ENCODE assay signal across 16 cellular contexts in genomic region chr6:74899416-74899815, GRCh38.
DNase-seq lines count a peak whose midpoint lies in the region; ATAC-seq and TF ChIP-seq lines count a peak whose summit lies in the region.
"Had no signal": no experiment of that assay in that cellular context is flagged by ENCODE, and none has a peak within 500 bp of the region (broad histone marks: within the 10 kb centered on the region; RNA-seq: fewer than 3 reads in every experiment).

No MANE protein-coding gene starts in this region.

- H3K4me1 ChIP-seq in HEK293 (ENCODE audit: control insufficient read depth, insufficient read depth, low read length), result no peaks in the 10 kb centered on the region
- H3K4me1 ChIP-seq: gastroesophageal sphincter, pancreas had no signal

- DNase-seq in AG04450 (ENCODE audit: low read depth, low spot score) (no peak), SK-MEL-5 (ENCODE audit: low read depth, low spot score) (peak; percentile 27), fibroblast of pulmonary artery (ENCODE audit: low read depth) (peak; percentile 76), GM20000 (ENCODE audit: low spot score) (no peak), nephron progenitor cell (no peak)
- no peak for DNase-seq in stimulated activated CD4-positive, alpha-beta T cell treated with anti-CD3 and anti-CD28 coated beads, Interleukin-1b, Interleukin-23, amount 100 ng/mL, for 48 hours
- DNase-seq: activated B cell treated with CpG ODN at 0.5 μM for 24 hours; activated T-cell treated with anti-CD3 and anti-CD28 coated beads, Interleukin-2, amount 50 U/mL, for 72 hours; CD4-positive, alpha-beta T cell; central memory CD4-positive, alpha-beta T cell; left ventricle myocardium superior; pancreas; RPMI8226 had no signal

- no peak overlapping the region for H3K4me3 Mint-ChIP-seq in nephron progenitor cell
- H3K4me3 Mint-ChIP-seq: activated B cell treated with CpG ODN at 0.5 μM for 24 hours; activated T-cell treated with anti-CD3 and anti-CD28 coated beads, Interleukin-2, amount 50 U/mL, for 72 hours; CD4-positive, alpha-beta T cell had no signal

- TF ChIP-seq CTCF in AG04450 (IDR thresholded peaks at IDR 0.05; ENCODE audit: low read depth, low read length) (0 out of 2 replicates have a peak, but pooled peaks have one; percentile 5), HEK293 (tag by site-specific recombination; IDR thresholded peaks at IDR 0.05) (no peak), fibroblast of pulmonary artery (IDR thresholded peaks at IDR 0.05; ENCODE audit: low read length, missing control alignments) (peak; percentile 44), GM20000 (IDR thresholded peaks at IDR 0.05; ENCODE audit: extremely low read depth, missing control alignments) (no peak), nephron progenitor cell (IDR thresholded peaks at IDR 0.05) (no peak)

- H3K27me3 Mint-ChIP-seq in nephron progenitor cell (ENCODE audit: low read depth, poor library complexity), result no peaks in the 10 kb centered on the region
- H3K27me3 Mint-ChIP-seq: activated B cell treated with CpG ODN at 0.5 μM for 24 hours; CD4-positive, alpha-beta T cell had no signal

- no peaks in the 10 kb centered on the region for H3K4me1 Mint-ChIP-seq in nephron progenitor cell
- H3K4me1 Mint-ChIP-seq: activated B cell treated with CpG ODN at 0.5 μM for 24 hours had no signal

- peaks cover 50% of the 10 kb centered on the region for H3K9me3 Mint-ChIP-seq in nephron progenitor cell

- H3K27me3 ChIP-seq in AG04450 (ENCODE audit: control insufficient read depth, insufficient read depth, low read length), result no peaks in the 10 kb centered on the region
- H3K27me3 ChIP-seq: gastroesophageal sphincter, pancreas had no signal

- H3K9me3 ChIP-seq in AG04450 (ENCODE audit: control insufficient read depth, insufficient read depth, low read length), result peaks cover 4% of the 10 kb centered on the region
- H3K9me3 ChIP-seq in HEK293 (ENCODE audit: control insufficient read depth, insufficient read depth, low read depth, low read length), result no peaks in the 10 kb centered on the region
- H3K9me3 ChIP-seq: pancreas had no signal

- H3K36me3 ChIP-seq in HEK293 (ENCODE audit: control insufficient read depth in 2 of 2, insufficient read depth in 1 of 2, low read length in 2 of 2), result no peaks in the 10 kb centered on the region
- H3K36me3 ChIP-seq: gastroesophageal sphincter, pancreas had no signal

- CTCF ChIA-PET in AG04450 (lab: Charles Lee) (no interaction called here), HEK293 (lab: Yijun Ruan, JAX) (interaction anchor here (0.6 to 3.2 kb wide), 7 partner anchors 138 to 565 kb away, joined by 3 to 16 read pairs (median 4); no protein-coding TSS in a partner anchor)

- POLR2A ChIA-PET in AG04450 (lab: Yijun Ruan, JAX) (no interaction called here), HEK293 (lab: Yijun Ruan, JAX) (no interaction called here)

- H3K27ac Mint-ChIP-seq in nephron progenitor cell, result no peak overlapping the region
- H3K27ac Mint-ChIP-seq: activated B cell treated with CpG ODN at 0.5 μM for 24 hours; activated T-cell treated with anti-CD3 and anti-CD28 coated beads, Interleukin-2, amount 50 U/mL, for 72 hours; CD4-positive, alpha-beta T cell had no signal

- H3K27ac ChIP-seq in AG04450 (ENCODE audit: low read depth, low read length) (no peak overlapping the region), HEK293 (ENCODE audit: extremely low read depth, low read depth, low read length) (no peak overlapping the region)
- H3K27ac ChIP-seq: gastroesophageal sphincter, pancreas had no signal

- in situ Hi-C loops in SK-MEL-5 (cut with HindIII; ENCODE audit: low pct_unique_long_range_greater_than_20kb, low sequenced_read_pairs), result no loop called here

- ATAC-seq in GM19351 (IDR thresholded peaks at IDR 0.05; ENCODE audit: unreplicated experiment), result no peak
- ATAC-seq: activated T-cell treated with anti-CD3 and anti-CD28 coated beads, Interleukin-2, amount 50 U/mL, for 72 hours; gastroesophageal sphincter; left ventricle myocardium superior; pancreas had no signal

- no peaks in the 10 kb centered on the region for H3K36me3 Mint-ChIP-seq in nephron progenitor cell (ENCODE audit: low read depth)

- H3K4me3 ChIP-seq in AG04450 (ENCODE audit: low read depth, low read length) (no peak overlapping the region), HEK293 (ENCODE audit: low read depth, low read length) (no peak overlapping the region), fibroblast of pulmonary artery (replicated peaks; ENCODE audit: low read depth, low read length) (no peak overlapping the region)
- H3K4me3 ChIP-seq: gastroesophageal sphincter, pancreas had no signal

TF ChIP-seq in HEK293, 187 proteins besides CTCF, POLR2A, EP300 and RAD21:
- TF ChIP-seq BCL11A (tag by site-specific recombination; IDR thresholded peaks at IDR 0.05; ENCODE audit: low read depth) (no peak), SETDB1 (IDR thresholded peaks at IDR 0.05; ENCODE audit: insufficient read length, low read length) (peak; percentile 32), ZNF184 (tag by site-specific recombination; IDR thresholded peaks at IDR 0.05) (no peak)

Comparison
In these comparisons a context has a peak if more than half of its experiments do, and no peak if none do; other contexts are left out.
1. DNase-seq: peak in SK-MEL-5 (single experiment) and fibroblast of pulmonary artery (single experiment); none in AG04450 (single experiment), stimulated activated CD4-positive, alpha-beta T cell treated with anti-CD3 and anti-CD28 coated beads, Interleukin-1b, Interleukin-23, amount 100 ng/mL, for 48 hours (single experiment), GM20000 (single experiment) and nephron progenitor cell (single experiment).
2. CTCF ChIP-seq: peak in AG04450 (single experiment) and fibroblast of pulmonary artery (single experiment); none in HEK293 (single experiment), GM20000 (single experiment) and nephron progenitor cell (single experiment).